In the genomic region with DNA sequence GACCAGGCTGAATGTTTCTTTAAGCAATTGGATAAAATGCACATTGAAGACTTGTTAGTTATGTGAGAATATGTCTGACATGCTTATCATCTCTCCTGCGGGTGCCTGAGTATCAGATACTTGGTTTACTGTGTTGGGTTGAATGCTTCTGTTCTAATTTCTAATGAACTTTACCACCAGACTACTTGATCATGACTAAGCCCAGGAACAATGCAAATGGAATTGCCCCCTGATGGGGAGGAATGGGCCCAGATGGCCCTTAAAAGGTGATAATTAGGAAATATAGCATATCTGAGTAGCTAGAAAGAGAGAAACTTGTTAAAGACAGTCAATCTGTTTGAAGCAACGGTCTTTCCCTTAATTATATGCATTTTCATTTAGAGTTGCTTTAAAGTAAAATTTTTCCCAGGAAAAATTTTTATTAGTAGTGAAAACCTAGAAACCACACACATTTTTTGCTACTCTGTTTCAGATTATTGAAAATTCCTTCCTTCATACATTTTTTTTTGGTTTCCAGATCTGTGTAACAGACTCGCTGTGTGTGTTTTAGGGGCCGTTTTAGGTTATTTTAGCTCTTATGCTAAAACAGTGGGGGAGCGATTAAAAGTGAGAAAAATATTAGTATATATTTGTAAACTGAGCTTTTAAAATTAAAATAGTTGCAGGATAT, we compare ENCODE assay signal across 21 cellular contexts.
DNase-seq lines count a peak whose midpoint lies in the region; ATAC-seq, FAIRE-seq and TF ChIP-seq lines count a peak whose summit lies in the region.
"Had no signal": no experiment of that assay in that cellular context is flagged by ENCODE, and none has a peak within 500 bp of the region (broad histone marks: within the 10 kb centered on the region; RNA-seq: fewer than 3 reads in every experiment).

No MANE protein-coding gene starts in this region.

- peaks cover 53% of the 10 kb centered on the region for H3K4me1 ChIP-seq in iPS-15b (ENCODE audit: control insufficient read depth, insufficient read depth, low read length)
- no peaks in the 10 kb centered on the region for H3K4me1 ChIP-seq in pancreas
- H3K4me1 ChIP-seq: upper lobe of left lung had no signal

- H3K9me3 ChIP-seq in iPS-15b (ENCODE audit: control insufficient read depth, insufficient read depth, low read length) = no peaks in the 10 kb centered on the region
- H3K9me3 ChIP-seq in pancreas = no peaks in the 10 kb centered on the region
- H3K9me3 ChIP-seq: gastrocnemius medialis, Peyer's patch, upper lobe of left lung had no signal

- intact Hi-C loops in pancreas (cut with DNase I) = no loop called here

- no peaks in the 10 kb centered on the region for H3K36me3 Mint-ChIP-seq in activated naive CD4-positive, alpha-beta T cell treated with anti-CD3 and anti-CD28 coated beads, Interleukin-2, amount 50 U/mL, for 72 hours
- H3K36me3 Mint-ChIP-seq: naive B cell had no signal

- WGBS in pancreas, 2 donors = 95 to 96% methylated on average over 5 of the region's 5 CpGs

- TF ChIP-seq CTCF in pancreas (IDR thresholded peaks at IDR 0.05) = no peak

- H3K27ac Mint-ChIP-seq in activated naive CD4-positive, alpha-beta T cell treated with anti-CD3 and anti-CD28 coated beads, Interleukin-2, amount 50 U/mL, for 72 hours = no peak overlapping the region
- H3K27ac Mint-ChIP-seq: activated B cell treated with CpG ODN at 0.5 μM for 24 hours had no signal

- FAIRE-seq in pancreas (lab: Jason Lieb, UNC) = no peak
- FAIRE-seq: bronchial epithelial cell had no signal

- ATAC-seq in SK-N-SH treated with all-trans-retinoic acid at 6 μM for 48 hours (peak; percentile 78), HG03460 (IDR thresholded peaks at IDR 0.05; ENCODE audit: unreplicated experiment) (no peak), pancreas (no peak)
- no peak for ATAC-seq in activated naive CD4-positive, alpha-beta T cell treated with anti-CD3 and anti-CD28 coated beads, Interleukin-2, amount 50 U/mL, for 72 hours
- ATAC-seq: gastrocnemius medialis, left lobe of liver had no signal

- peak overlapping the region; percentile 30 for H3K4me3 ChIP-seq in iPS-15b (ENCODE audit: low read depth, low read length)
- no peak overlapping the region for H3K4me3 ChIP-seq in pancreas
- H3K4me3 ChIP-seq: gastrocnemius medialis, upper lobe of left lung had no signal

- H3K36me3 ChIP-seq in iPS-15b (ENCODE audit: control insufficient read depth, insufficient read depth, low read length) (no peaks in the 10 kb centered on the region), pancreas (no peaks in the 10 kb centered on the region)
- H3K36me3 ChIP-seq: gastrocnemius medialis, Peyer's patch, upper lobe of left lung had no signal

- no peaks in the 10 kb centered on the region for H3K9me3 Mint-ChIP-seq in activated naive CD4-positive, alpha-beta T cell treated with anti-CD3 and anti-CD28 coated beads, Interleukin-2, amount 50 U/mL, for 72 hours
- H3K9me3 Mint-ChIP-seq: activated B cell treated with CpG ODN at 0.5 μM for 24 hours, naive B cell had no signal

- peaks cover 14% of the 10 kb centered on the region for H3K27me3 ChIP-seq in iPS-15b (ENCODE audit: control insufficient read depth, insufficient read depth, low read length)
- H3K27me3 ChIP-seq in pancreas = no peaks in the 10 kb centered on the region
- H3K27me3 ChIP-seq: gastrocnemius medialis, Peyer's patch, upper lobe of left lung had no signal

- H3K9ac ChIP-seq in iPS-15b (ENCODE audit: low read depth, low read length) = peak overlapping the region; percentile 29

- DNase-seq in HT1080 (ENCODE audit: low read depth) = peak; percentile 23
- peak; percentile 56 for DNase-seq in retina
- no peak for DNase-seq in pancreas
- DNase-seq in CD1c-positive myeloid dendritic cell (ENCODE audit: extremely low spot score) = no peak
- DNase-seq in activated naive CD4-positive, alpha-beta T cell treated with anti-CD3 and anti-CD28 coated beads, Interleukin-2, amount 50 U/mL, for 72 hours (ENCODE audit: low spot score in 2 of 2) = no peak
- DNase-seq: activated B cell treated with CpG ODN at 0.5 μM for 24 hours; activated naive CD4-positive, alpha-beta T cell; gastrocnemius medialis; GDM1; naive B cell; NCI-H1436; NCI-H526; Peyer's patch; stimulated activated CD4-positive, alpha-beta T cell treated with anti-CD3 and anti-CD28 coated beads, Interleukin-2, amount 100 ng/mL, for 48 hours; upper lobe of left lung had no signal

- no peak overlapping the region for H3K27ac ChIP-seq in pancreas
- H3K27ac ChIP-seq: C4-2B, gastrocnemius medialis, upper lobe of left lung had no signal

TF ChIP-seq in SK-N-SH treated with all-trans-retinoic acid at 6 μM for 48 hours, 23 proteins besides CTCF, POLR2A, EP300 and RAD21:
- TF ChIP-seq TOX (CRISPR knock-in tag; IDR thresholded peaks at IDR 0.05; ENCODE audit: borderline replicate concordance) (no peak), ZNF8 (CRISPR knock-in tag; IDR thresholded peaks at IDR 0.05) (no peak), RARB (CRISPR knock-in tag; IDR thresholded peaks at IDR 0.05) (no peak), ISL1 (CRISPR knock-in tag; IDR thresholded peaks at IDR 0.05) (peak; percentile 72)
- TF ChIP-seq, protein P1, sequence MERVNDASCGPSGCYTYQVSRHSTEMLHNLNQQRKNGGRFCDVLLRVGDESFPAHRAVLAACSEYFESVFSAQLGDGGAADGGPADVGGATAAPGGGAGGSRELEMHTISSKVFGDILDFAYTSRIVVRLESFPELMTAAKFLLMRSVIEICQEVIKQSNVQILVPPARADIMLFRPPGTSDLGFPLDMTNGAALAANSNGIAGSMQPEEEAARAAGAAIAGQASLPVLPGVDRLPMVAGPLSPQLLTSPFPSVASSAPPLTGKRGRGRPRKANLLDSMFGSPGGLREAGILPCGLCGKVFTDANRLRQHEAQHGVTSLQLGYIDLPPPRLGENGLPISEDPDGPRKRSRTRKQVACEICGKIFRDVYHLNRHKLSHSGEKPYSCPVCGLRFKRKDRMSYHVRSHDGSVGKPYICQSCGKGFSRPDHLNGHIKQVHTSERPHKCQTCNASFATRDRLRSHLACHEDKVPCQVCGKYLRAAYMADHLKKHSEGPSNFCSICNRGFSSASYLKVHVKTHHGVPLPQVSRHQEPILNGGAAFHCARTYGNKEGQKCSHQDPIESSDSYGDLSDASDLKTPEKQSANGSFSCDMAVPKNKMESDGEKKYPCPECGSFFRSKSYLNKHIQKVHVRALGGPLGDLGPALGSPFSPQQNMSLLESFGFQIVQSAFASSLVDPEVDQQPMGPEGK (CRISPR knock-in tag; IDR thresholded peaks at IDR 0.05; ENCODE audit: borderline replicate concordance) = 0 out of 2 replicates have a peak, but pooled peaks have one; percentile 22

Comparison
In these comparisons a context has a peak if more than half of its experiments do, and no peak if none do; other contexts are left out.
1. DNase-seq: peak in HT1080 (single experiment) and retina (single experiment); none in pancreas (0 of 6), CD1c-positive myeloid dendritic cell (single experiment) and activated naive CD4-positive, alpha-beta T cell treated with anti-CD3 and anti-CD28 coated beads, Interleukin-2, amount 50 U/mL, for 72 hours (0 of 2).